Comparison of ENCODE assay signal across 1 cellular context in genomic region chr2:223055140-223055539, GRCh38.
TF ChIP-seq lines count a peak whose summit lies in the region.

No MANE protein-coding gene starts in this region.

TF ChIP-seq in WTC11, 78 proteins besides CTCF, POLR2A, EP300 and RAD21 (continued from another document):
- TF ChIP-seq ZNF425 (CRISPR knock-in tag; conservative IDR thresholded peaks at IDR 0.05) (no peak), ZNF671 (CRISPR knock-in tag; IDR thresholded peaks at IDR 0.05) (no peak), FOXP4 (CRISPR knock-in tag; IDR thresholded peaks at IDR 0.05) (no peak), PRRX2 (CRISPR knock-in tag; IDR thresholded peaks at IDR 0.05) (no peak), ZBTB43 (CRISPR knock-in tag; IDR thresholded peaks at IDR 0.05) (no peak), ZNF532 (CRISPR knock-in tag; IDR thresholded peaks at IDR 0.05; ENCODE audit: borderline replicate concordance) (no peak), ETV6 (CRISPR knock-in tag; IDR thresholded peaks at IDR 0.05) (no peak)
